In genomic region chr1:76843821-76844448, GRCh38 we compare ENCODE assay signal across 1 cellular context.
TF ChIP-seq lines count a peak whose summit lies in the region.

No MANE protein-coding gene starts in this region.

TF ChIP-seq in GM23338, 12 proteins besides CTCF, POLR2A, EP300 and RAD21 (continued from another document):
- TF ChIP-seq, protein P1, sequence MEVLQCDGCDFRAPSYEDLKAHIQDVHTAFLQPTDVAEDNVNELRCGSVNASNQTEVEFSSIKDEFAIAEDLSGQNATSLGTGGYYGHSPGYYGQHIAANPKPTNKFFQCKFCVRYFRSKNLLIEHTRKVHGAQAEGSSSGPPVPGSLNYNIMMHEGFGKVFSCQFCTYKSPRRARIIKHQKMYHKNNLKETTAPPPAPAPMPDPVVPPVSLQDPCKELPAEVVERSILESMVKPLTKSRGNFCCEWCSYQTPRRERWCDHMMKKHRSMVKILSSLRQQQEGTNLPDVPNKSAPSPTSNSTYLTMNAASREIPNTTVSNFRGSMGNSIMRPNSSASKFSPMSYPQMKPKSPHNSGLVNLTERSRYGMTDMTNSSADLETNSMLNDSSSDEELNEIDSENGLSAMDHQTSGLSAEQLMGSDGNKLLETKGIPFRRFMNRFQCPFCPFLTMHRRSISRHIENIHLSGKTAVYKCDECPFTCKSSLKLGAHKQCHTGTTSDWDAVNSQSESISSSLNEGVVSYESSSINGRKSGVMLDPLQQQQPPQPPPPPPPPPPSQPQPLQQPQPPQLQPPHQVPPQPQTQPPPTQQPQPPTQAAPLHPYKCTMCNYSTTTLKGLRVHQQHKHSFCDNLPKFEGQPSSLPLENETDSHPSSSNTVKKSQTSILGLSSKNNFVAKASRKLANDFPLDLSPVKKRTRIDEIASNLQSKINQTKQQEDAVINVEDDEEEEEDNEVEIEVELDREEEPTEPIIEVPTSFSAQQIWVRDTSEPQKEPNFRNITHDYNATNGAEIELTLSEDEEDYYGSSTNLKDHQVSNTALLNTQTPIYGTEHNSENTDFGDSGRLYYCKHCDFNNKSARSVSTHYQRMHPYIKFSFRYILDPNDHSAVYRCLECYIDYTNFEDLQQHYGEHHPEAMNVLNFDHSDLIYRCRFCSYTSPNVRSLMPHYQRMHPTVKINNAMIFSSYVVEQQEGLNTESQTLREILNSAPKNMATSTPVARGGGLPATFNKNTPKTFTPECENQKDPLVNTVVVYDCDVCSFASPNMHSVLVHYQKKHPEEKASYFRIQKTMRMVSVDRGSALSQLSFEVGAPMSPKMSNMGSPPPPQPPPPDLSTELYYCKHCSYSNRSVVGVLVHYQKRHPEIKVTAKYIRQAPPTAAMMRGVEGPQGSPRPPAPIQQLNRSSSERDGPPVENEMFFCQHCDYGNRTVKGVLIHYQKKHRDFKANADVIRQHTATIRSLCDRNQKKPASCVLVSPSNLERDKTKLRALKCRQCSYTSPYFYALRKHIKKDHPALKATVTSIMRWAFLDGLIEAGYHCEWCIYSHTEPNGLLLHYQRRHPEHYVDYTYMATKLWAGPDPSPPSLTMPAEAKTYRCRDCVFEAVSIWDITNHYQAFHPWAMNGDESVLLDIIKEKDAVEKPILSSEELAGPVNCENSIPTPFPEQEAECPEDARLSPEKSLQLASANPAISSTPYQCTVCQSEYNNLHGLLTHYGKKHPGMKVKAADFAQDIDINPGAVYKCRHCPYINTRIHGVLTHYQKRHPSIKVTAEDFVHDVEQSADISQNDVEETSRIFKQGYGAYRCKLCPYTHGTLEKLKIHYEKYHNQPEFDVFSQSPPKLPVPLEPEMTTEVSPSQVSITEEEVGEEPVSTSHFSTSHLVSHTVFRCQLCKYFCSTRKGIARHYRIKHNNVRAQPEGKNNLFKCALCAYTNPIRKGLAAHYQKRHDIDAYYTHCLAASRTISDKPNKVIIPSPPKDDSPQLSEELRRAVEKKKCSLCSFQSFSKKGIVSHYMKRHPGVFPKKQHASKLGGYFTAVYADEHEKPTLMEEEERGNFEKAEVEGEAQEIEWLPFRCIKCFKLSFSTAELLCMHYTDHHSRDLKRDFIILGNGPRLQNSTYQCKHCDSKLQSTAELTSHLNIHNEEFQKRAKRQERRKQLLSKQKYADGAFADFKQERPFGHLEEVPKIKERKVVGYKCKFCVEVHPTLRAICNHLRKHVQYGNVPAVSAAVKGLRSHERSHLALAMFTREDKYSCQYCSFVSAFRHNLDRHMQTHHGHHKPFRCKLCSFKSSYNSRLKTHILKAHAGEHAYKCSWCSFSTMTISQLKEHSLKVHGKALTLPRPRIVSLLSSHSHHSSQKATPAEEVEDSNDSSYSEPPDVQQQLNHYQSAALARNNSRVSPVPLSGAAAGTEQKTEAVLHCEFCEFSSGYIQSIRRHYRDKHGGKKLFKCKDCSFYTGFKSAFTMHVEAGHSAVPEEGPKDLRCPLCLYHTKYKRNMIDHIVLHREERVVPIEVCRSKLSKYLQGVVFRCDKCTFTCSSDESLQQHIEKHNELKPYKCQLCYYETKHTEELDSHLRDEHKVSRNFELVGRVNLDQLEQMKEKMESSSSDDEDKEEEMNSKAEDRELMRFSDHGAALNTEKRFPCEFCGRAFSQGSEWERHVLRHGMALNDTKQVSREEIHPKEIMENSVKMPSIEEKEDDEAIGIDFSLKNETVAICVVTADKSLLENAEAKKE (CRISPR knock-in tag; IDR thresholded peaks at IDR 0.05) = no peak
- no peak for TF ChIP-seq ZNF114 (CRISPR knock-in tag; IDR thresholded peaks at IDR 0.05)
- no peak for TF ChIP-seq POLR2AphosphoS5 (IDR thresholded peaks at IDR 0.05; ENCODE audit: low read depth)
- no peak for TF ChIP-seq EZH2phosphoT487 (IDR thresholded peaks at IDR 0.05; ENCODE audit: unreplicated experiment)
- no peak for TF ChIP-seq EZH2 (IDR thresholded peaks at IDR 0.05; ENCODE audit: low read depth, unreplicated experiment)
- TF ChIP-seq JUNB (IDR thresholded peaks at IDR 0.05; ENCODE audit: unreplicated experiment) = no peak
- TF ChIP-seq STAT1 (IDR thresholded peaks at IDR 0.05; ENCODE audit: unreplicated experiment) = no peak
